21 cellular contexts compared by ENCODE assay signal in the genomic region with DNA sequence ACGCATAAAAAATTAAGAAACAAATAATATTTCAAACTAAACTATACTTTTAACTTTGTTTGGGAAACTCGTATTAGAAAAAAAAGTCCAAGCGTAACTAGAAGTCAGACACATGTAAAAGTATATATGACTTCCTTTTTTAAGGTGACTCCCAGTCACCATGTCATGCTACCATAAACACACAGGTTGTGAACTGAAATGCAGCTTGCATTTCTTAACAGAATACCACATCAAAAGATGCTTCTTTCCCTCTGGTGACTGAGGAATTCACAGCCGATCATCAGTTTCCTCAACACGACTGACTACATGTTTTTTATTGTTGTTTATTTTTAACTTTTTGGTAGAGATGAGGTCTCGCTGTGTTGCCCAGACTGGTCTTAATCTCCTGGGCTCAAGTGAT.
"Had no signal": no experiment of that assay in that cellular context is flagged by ENCODE, and none has a peak within 500 bp of the region (broad histone marks: within the 10 kb centered on the region; RNA-seq: fewer than 3 reads in every experiment).

No MANE protein-coding gene starts in this region.

- H3K27ac ChIP-seq: brain microvascular endothelial cell, cardiac muscle cell, SK-N-MC, WERI-Rb-1 had no signal

- FAIRE-seq: colon had no signal

- DNase-seq: activated CD4-positive, alpha-beta T cell treated with anti-CD3 and anti-CD28 coated beads for 4 hours; activated CD8-positive, alpha-beta memory T cell treated with anti-CD3 and anti-CD28 coated beads, Interleukin-2, amount 50 U/mL, for 4 hours; activated CD8-positive, alpha-beta T cell treated with anti-CD3 and anti-CD28 coated beads for 36 hours; activated gamma-delta T cell treated with Interleukin-2 at 50 U/mL for 16 hours; activated naive CD4-positive, alpha-beta T cell treated with anti-CD3 and anti-CD28 coated beads, Interleukin-2, amount 10 ng/mL, durations not matched to agents 7 days and 5 days; activated naive CD8-positive, alpha-beta T cell treated with anti-CD3 and anti-CD28 coated beads for 36 hours; activated T-cell treated with anti-CD3 and anti-CD28 coated beads, Interleukin-2, amount 50 U/mL, for 72 hours; brain microvascular endothelial cell; NCI-H1105; NCI-H1436; NCI-H1694 treated with DMSO at 0.1 percent for 48 hours; NCI-H2029 treated with DMSO at 0.1 percent for 48 hours; NCI-H2227 treated with DMSO at 0.1 percent for 48 hours; NCI-H446 treated with DMSO at 0.1 percent for 48 hours; NCI-H524 treated with DMSO at 0.1 percent for 48 hours; NCI-H774; T-helper 1 cell; WERI-Rb-1 had no signal

- H3K4me3 ChIP-seq: cardiac muscle cell, SK-N-MC had no signal

- H3K36me3 ChIP-seq: brain microvascular endothelial cell, cardiac muscle cell, WERI-Rb-1 had no signal

- H3K27me3 ChIP-seq: brain microvascular endothelial cell, cardiac muscle cell had no signal
